15 cellular contexts compared by ENCODE assay signal in the genomic region with DNA sequence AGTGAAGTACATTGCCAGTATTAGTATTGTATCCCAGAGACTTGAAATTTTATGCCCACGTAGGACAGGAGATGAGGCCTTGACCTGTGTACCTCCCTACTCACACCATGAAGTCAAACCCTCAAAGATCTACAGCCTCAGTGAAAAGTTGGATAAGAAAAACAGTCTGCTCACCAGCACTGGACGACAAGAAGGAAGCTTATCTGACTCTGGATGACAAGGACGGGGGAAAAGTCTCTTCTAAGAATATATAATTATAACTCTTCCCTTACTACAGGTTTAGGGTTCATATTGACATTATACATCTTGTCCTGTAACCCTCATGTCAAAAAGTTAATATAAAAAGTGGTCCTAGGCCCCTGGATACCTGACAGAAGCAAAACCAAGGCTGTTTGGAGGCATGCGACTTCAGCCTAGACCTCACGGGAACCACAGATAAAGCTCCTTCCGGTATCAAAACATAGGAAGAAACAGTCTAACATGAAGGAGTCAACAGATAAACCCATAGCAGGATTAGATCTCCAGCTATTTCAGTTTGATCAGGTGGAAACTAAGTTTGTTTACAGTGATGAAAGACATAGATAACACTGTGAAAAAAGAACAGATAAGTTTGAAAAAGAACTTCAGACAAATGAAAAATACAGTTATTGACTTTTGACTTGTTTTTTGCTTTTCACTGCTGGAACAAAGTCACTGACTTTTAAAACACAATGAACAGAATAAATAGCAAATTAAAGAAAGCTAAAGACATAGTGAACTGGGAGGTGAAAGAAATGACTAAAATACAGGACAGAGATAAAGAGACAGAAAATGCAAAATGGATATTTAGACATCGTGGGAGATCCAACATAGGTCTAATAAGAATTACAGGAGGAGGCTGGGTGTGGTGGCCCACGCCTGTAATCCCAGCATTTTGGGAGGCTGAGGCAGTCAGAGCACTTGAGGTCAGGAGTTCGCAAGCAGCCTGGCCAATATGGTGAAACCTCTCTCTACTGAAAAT.
A peak's percentile ranks its signal among the peaks of the same experiment; 100 is the strongest.
DNase-seq lines count a peak whose midpoint lies in the region; ATAC-seq, FAIRE-seq and TF ChIP-seq lines count a peak whose summit lies in the region.
"Had no signal": no experiment of that assay in that cellular context is flagged by ENCODE, and none has a peak within 500 bp of the region (broad histone marks: within the 10 kb centered on the region; RNA-seq: fewer than 3 reads in every experiment).

No MANE protein-coding gene starts in this region.

- no peaks in the 10 kb centered on the region for H3K9me3 ChIP-seq in T-helper 17 cell (ENCODE audit: control insufficient read depth, low read length, poor library complexity, severe bottlenecking)
- H3K9me3 ChIP-seq: HAP-1 had no signal

- CTCF ChIA-PET in activated CD4-positive, alpha-beta memory T cell treated with anti-CD3 and anti-CD28 coated beads, Interleukin-2, amount 10 ng/mL, durations not matched to agents 7 days and 5 days (lab: Charles Lee), result interaction anchor here (1.1 to 1.2 kb wide), 2 partner anchors 185 to 293 kb away, joined by 3 to 4 read pairs; no protein-coding TSS in a partner anchor
- CTCF ChIA-PET in activated CD4-positive, alpha-beta memory T cell treated with anti-CD3 and anti-CD28 coated beads for 36 hours (lab: Charles Lee), result interaction anchor here (0.7 to 1.0 kb wide), 2 partner anchors 13 to 96 kb away, joined by 3 to 4 read pairs; no protein-coding TSS in a partner anchor

- DNase-seq in activated CD4-positive, alpha-beta memory T cell treated with anti-CD3 and anti-CD28 coated beads, Interleukin-2, amount 10 ng/mL, durations not matched to agents 7 days and 5 days, result no peak
- DNase-seq in activated CD4-positive, alpha-beta memory T cell treated with anti-CD3 and anti-CD28 coated beads for 36 hours, result no peak
- no peak for DNase-seq in T-helper 17 cell
- no peak for DNase-seq in effector memory CD8-positive, alpha-beta T cell
- DNase-seq in H54 (ENCODE audit: insufficient read length, low spot score), result no peak
- DNase-seq in NCI-H146 treated with DMSO at 0.1 percent for 48 hours (lab: John Stamatoyannopoulos, UW; ENCODE audit: unreplicated experiment), result no peak
- no peak for DNase-seq in NCI-H226
- DNase-seq: DND-41, NCI-H2029 treated with DMSO at 0.1 percent for 48 hours, NCI-H510A treated with DMSO at 0.1 percent for 48 hours, SHP77 treated with DMSO at 0.1 percent for 48 hours had no signal

- POLR2A ChIA-PET in activated CD4-positive, alpha-beta memory T cell treated with anti-CD3 and anti-CD28 coated beads, Interleukin-2, amount 10 ng/mL, durations not matched to agents 7 days and 5 days (lab: Charles Lee), result interaction anchor here (1.1 kb wide), 1 partner anchor 10 kb away, joined by 4 read pairs; no protein-coding TSS in a partner anchor
- POLR2A ChIA-PET in activated CD4-positive, alpha-beta memory T cell treated with anti-CD3 and anti-CD28 coated beads for 36 hours (lab: Charles Lee), result no interaction called here

- peak overlapping the region; percentile 25 for H3K27ac Mint-ChIP-seq in activated CD4-positive, alpha-beta memory T cell treated with anti-CD3 and anti-CD28 coated beads, Interleukin-2, amount 10 ng/mL, durations not matched to agents 7 days and 5 days
- no peak overlapping the region for H3K27ac Mint-ChIP-seq in activated CD4-positive, alpha-beta memory T cell treated with anti-CD3 and anti-CD28 coated beads for 36 hours
- peak overlapping the region; percentile 67 for H3K27ac Mint-ChIP-seq in T-helper 17 cell
- H3K27ac Mint-ChIP-seq in effector memory CD8-positive, alpha-beta T cell, result peak overlapping the region; percentile 19 to 62

- no peaks in the 10 kb centered on the region for H3K9me3 Mint-ChIP-seq in activated CD4-positive, alpha-beta memory T cell treated with anti-CD3 and anti-CD28 coated beads, Interleukin-2, amount 10 ng/mL, durations not matched to agents 7 days and 5 days
- no peaks in the 10 kb centered on the region for H3K9me3 Mint-ChIP-seq in activated CD4-positive, alpha-beta memory T cell treated with anti-CD3 and anti-CD28 coated beads for 36 hours
- no peaks in the 10 kb centered on the region for H3K9me3 Mint-ChIP-seq in effector memory CD8-positive, alpha-beta T cell
- H3K9me3 Mint-ChIP-seq: CD14-positive monocyte had no signal

- ATAC-seq in T-helper 17 cell (no peak), HG03342 (IDR thresholded peaks at IDR 0.05; ENCODE audit: unreplicated experiment) (no peak)
- ATAC-seq in effector memory CD8-positive, alpha-beta T cell (replicated peaks), result no peak
- ATAC-seq: HepG2 had no signal

- no peaks in the 10 kb centered on the region for H3K27me3 Mint-ChIP-seq in activated CD4-positive, alpha-beta memory T cell treated with anti-CD3 and anti-CD28 coated beads, Interleukin-2, amount 10 ng/mL, durations not matched to agents 7 days and 5 days
- no peaks in the 10 kb centered on the region for H3K27me3 Mint-ChIP-seq in activated CD4-positive, alpha-beta memory T cell treated with anti-CD3 and anti-CD28 coated beads for 36 hours
- H3K27me3 Mint-ChIP-seq in T-helper 17 cell, result no peaks in the 10 kb centered on the region
- no peaks in the 10 kb centered on the region for H3K27me3 Mint-ChIP-seq in effector memory CD8-positive, alpha-beta T cell

- H3K4me1 Mint-ChIP-seq in activated CD4-positive, alpha-beta memory T cell treated with anti-CD3 and anti-CD28 coated beads, Interleukin-2, amount 10 ng/mL, durations not matched to agents 7 days and 5 days, result peaks cover 15% of the 10 kb centered on the region
- peaks cover 12% of the 10 kb centered on the region for H3K4me1 Mint-ChIP-seq in activated CD4-positive, alpha-beta memory T cell treated with anti-CD3 and anti-CD28 coated beads for 36 hours (ENCODE audit: low read depth)
- peaks cover 16% of the 10 kb centered on the region for H3K4me1 Mint-ChIP-seq in T-helper 17 cell
- peaks cover 0 to 1% of the 10 kb centered on the region in 2 donors for H3K4me1 Mint-ChIP-seq in effector memory CD8-positive, alpha-beta T cell (ENCODE audit: low read depth in 2 of 2)
- H3K4me1 Mint-ChIP-seq: CD14-positive monocyte had no signal

- H3K36me3 Mint-ChIP-seq in activated CD4-positive, alpha-beta memory T cell treated with anti-CD3 and anti-CD28 coated beads, Interleukin-2, amount 10 ng/mL, durations not matched to agents 7 days and 5 days (ENCODE audit: low read depth), result peaks cover 26% of the 10 kb centered on the region
- peaks cover 16% of the 10 kb centered on the region for H3K36me3 Mint-ChIP-seq in activated CD4-positive, alpha-beta memory T cell treated with anti-CD3 and anti-CD28 coated beads for 36 hours
- peaks cover 14% of the 10 kb centered on the region for H3K36me3 Mint-ChIP-seq in T-helper 17 cell (ENCODE audit: low read depth)
- peaks cover 21% of the 10 kb centered on the region for H3K36me3 Mint-ChIP-seq in effector memory CD8-positive, alpha-beta T cell (ENCODE audit: insufficient read depth)

- no peak overlapping the region for H3K4me3 Mint-ChIP-seq in activated CD4-positive, alpha-beta memory T cell treated with anti-CD3 and anti-CD28 coated beads, Interleukin-2, amount 10 ng/mL, durations not matched to agents 7 days and 5 days
- H3K4me3 Mint-ChIP-seq in activated CD4-positive, alpha-beta memory T cell treated with anti-CD3 and anti-CD28 coated beads for 36 hours, result no peak overlapping the region
- no peak overlapping the region for H3K4me3 Mint-ChIP-seq in T-helper 17 cell
- no peak overlapping the region for H3K4me3 Mint-ChIP-seq in effector memory CD8-positive, alpha-beta T cell
- H3K4me3 Mint-ChIP-seq: CD14-positive monocyte had no signal

- intact Hi-C loops in activated CD4-positive, alpha-beta memory T cell treated with anti-CD3 and anti-CD28 coated beads for 36 hours (cut with micrococcal nuclease), result loop anchor here (5.0 kb wide), 1 partner anchor 78 kb away; no protein-coding TSS in a partner anchor

- FAIRE-seq in H54 (lab: Jason Lieb, UNC), result no peak
- FAIRE-seq: HepG2 had no signal

- no peak for TF ChIP-seq POLR2A in H54 (IDR thresholded peaks at IDR 0.05; ENCODE audit: low read depth, low read length)
